Comparison of ENCODE assay signal across 7 cellular contexts in genomic region chr12:123126294-123127144, GRCh38. TPM values are rescaled to one million over a fixed set of nuclear protein-coding genes. Genes with fewer than 3 reads are reported as not detected.
DNase-seq lines count a peak whose midpoint lies in the region; TF ChIP-seq lines count a peak whose summit lies in the region.

No MANE protein-coding gene starts in this region.

- H3K27ac Mint-ChIP-seq in type B pancreatic cell = peak overlapping the region; percentile 88
- no peak overlapping the region for H3K27ac Mint-ChIP-seq in glutamatergic neuron (ENCODE audit: unreplicated experiment)
- no peak overlapping the region for H3K27ac Mint-ChIP-seq in immature natural killer cell

- DNase-seq in HS-5 (ENCODE audit: low read depth) = peak; percentile 98
- peak; percentile 95 for DNase-seq in adipocyte (ENCODE audit: low read depth)
- peak; percentile 59 for DNase-seq in iPS-NIHi7 (ENCODE audit: extremely low spot score)
- DNase-seq in type B pancreatic cell (ENCODE audit: extremely low spot score, unreplicated experiment) = no peak
- no peak for DNase-seq in glutamatergic neuron
- no peak for DNase-seq in HAP-1 (ENCODE audit: low spot score in 2 of 2)
- DNase-seq in immature natural killer cell = no peak

- peak overlapping the region; percentile 18 for H3K4me3 Mint-ChIP-seq in type B pancreatic cell
- no peak overlapping the region for H3K4me3 Mint-ChIP-seq in glutamatergic neuron (ENCODE audit: unreplicated experiment)
- no peak overlapping the region for H3K4me3 Mint-ChIP-seq in immature natural killer cell

- H3K27me3 Mint-ChIP-seq in type B pancreatic cell (no peaks in the 10 kb centered on the region), glutamatergic neuron (ENCODE audit: unreplicated experiment) (no peaks in the 10 kb centered on the region), immature natural killer cell (ENCODE audit: low read depth in 3 of 3) (no peaks in the 10 kb centered on the region)

- H3K9me3 Mint-ChIP-seq in type B pancreatic cell (peaks cover 8% of the 10 kb centered on the region), glutamatergic neuron (ENCODE audit: unreplicated experiment) (peaks cover 3% of the 10 kb centered on the region), immature natural killer cell (no peaks in the 10 kb centered on the region)

- H3K9ac ChIP-seq in adipocyte (ENCODE audit: low read length) = peak overlapping the region; percentile 56

- H3K36me3 ChIP-seq in adipocyte (ENCODE audit: control insufficient read depth, insufficient read depth, low read length, severe bottlenecking) = no peaks in the 10 kb centered on the region
- H3K36me3 ChIP-seq in HAP-1 (replicated peaks) = no peaks in the 10 kb centered on the region

- H3K36me3 Mint-ChIP-seq in type B pancreatic cell = no peaks in the 10 kb centered on the region
- H3K36me3 Mint-ChIP-seq in glutamatergic neuron (ENCODE audit: unreplicated experiment) = no peaks in the 10 kb centered on the region
- H3K36me3 Mint-ChIP-seq in immature natural killer cell = no peaks in the 10 kb centered on the region

- peaks cover 9% of the 10 kb centered on the region for H3K4me1 Mint-ChIP-seq in type B pancreatic cell (ENCODE audit: unreplicated experiment)
- H3K4me1 Mint-ChIP-seq in glutamatergic neuron (ENCODE audit: low read depth, unreplicated experiment) = peaks cover 4% of the 10 kb centered on the region
- peaks cover 26 to 34% of the 10 kb centered on the region in 2 donors for H3K4me1 Mint-ChIP-seq in immature natural killer cell

- in situ Hi-C loops in HAP-1 (cut with MboI; ENCODE audit: low sequenced_read_pairs) = no loop called here

- TF ChIP-seq CTCF in type B pancreatic cell (conservative IDR thresholded peaks at IDR 0.05) = peak; percentile 34
- TF ChIP-seq CTCF in glutamatergic neuron (IDR thresholded peaks at IDR 0.05; ENCODE audit: partially characterized antibody, unreplicated experiment) = no peak

- H3K9me3 ChIP-seq in adipocyte (ENCODE audit: control insufficient read depth, low read length) (no peaks in the 10 kb centered on the region), HAP-1 (no peaks in the 10 kb centered on the region)

- no peaks in the 10 kb centered on the region for H3K27me3 ChIP-seq in adipocyte (replicated peaks; ENCODE audit: control insufficient read depth, insufficient read depth, low read length)
- H3K27me3 ChIP-seq in HAP-1 (ENCODE audit: low read depth) = no peaks in the 10 kb centered on the region

- H3K4me1 ChIP-seq in adipocyte (ENCODE audit: control insufficient read depth, insufficient read depth, low read length) (peaks cover 32% of the 10 kb centered on the region), HAP-1 (peaks cover 4% of the 10 kb centered on the region; the same call in 1 of the 2 replicates)

- H3K4me3 ChIP-seq in adipocyte (ENCODE audit: low read length) (peak overlapping the region; percentile 51), HAP-1 (no peak overlapping the region)

RNA-seq across cellular contexts. Expression of gene PITPNM2, which starts 24.4 kb away (rescaled TPM):
- total RNA-seq in type B pancreatic cell (ENCODE audit: low replicate concordance) (6.8 and 8.6 TPM in 2 replicates), glutamatergic neuron (ENCODE audit: unreplicated experiment) (19.6 TPM)
- polyA plus RNA-seq in immature natural killer cell = 1 to 10 TPM; 4.7 to 8.6 (median 7.1) TPM

Comparison
In these comparisons a context has a peak if more than half of its experiments do, and no peak if none do; other contexts are left out.
1. DNase-seq: peak in HS-5 (single experiment), adipocyte (single experiment) and iPS-NIHi7 (single experiment); none in type B pancreatic cell (single experiment), glutamatergic neuron (single experiment), HAP-1 (0 of 2) and immature natural killer cell (0 of 3).